8 cellular contexts compared by ENCODE assay signal in genomic region chr16:70253291-70254094, GRCh38. TPM values are rescaled to one million over a fixed set of nuclear protein-coding genes. Genes with fewer than 3 reads are reported as not detected.
A peak's percentile ranks its signal among the peaks of the same experiment; 100 is the strongest.
DNase-seq lines count a peak whose midpoint lies in the region; ATAC-seq and TF ChIP-seq lines count a peak whose summit lies in the region.

No MANE protein-coding gene starts in this region.

- peak overlapping the region in 7 of 8 donors; percentile 23 to 83 (median 46) for H3K27ac Mint-ChIP-seq in CD8-positive, alpha-beta memory T cell

- intact Hi-C loops in spleen (cut with DNase I; ENCODE audit: low total_unique reads) = no loop called here

- no peak overlapping the region for H3K4me2 ChIP-seq in fibroblast of lung (ENCODE audit: extremely low read depth, insufficient read depth, low read length)

- no peak; the same call in 1 of the 2 replicates for TF ChIP-seq CTCF in HEK293 (tag by site-specific recombination; IDR thresholded peaks at IDR 0.05)
- TF ChIP-seq CTCF in fibroblast of lung (conservative IDR thresholded peaks at IDR 0.05 in 1 of 2, IDR thresholded peaks at IDR 0.05 in 1 of 2; ENCODE audit: low read depth in 1 of 2, low read length in 2 of 2) = peak; percentile 49 to 63
- TF ChIP-seq CTCF in spleen (IDR thresholded peaks at IDR 0.05 in 8 of 11, conservative IDR thresholded peaks at IDR 0.05 in 3 of 11) = peak in 8 of 11 experiments; percentile 14 to 66 (median 52)

- peaks cover 15 to 23% (median 19%) of the 10 kb centered on the region in 3 donors for H3K4me1 Mint-ChIP-seq in CD8-positive, alpha-beta memory T cell

- H3K4me3 Mint-ChIP-seq in CD8-positive, alpha-beta memory T cell = peak overlapping the region in 2 of 7 donors; percentile 40 to 41

- POLR2A ChIA-PET in CD8-positive, alpha-beta memory T cell (lab: Charles Lee) = interaction anchor here (1.0 kb wide), 1 partner anchor 36 kb away, joined by 4 read pairs; the partner anchor contains the start of gene AARS1
- POLR2A ChIA-PET in HEK293 (lab: Yijun Ruan, JAX) = interaction anchor here (1.2 kb wide), 1 partner anchor 36 kb away, joined by 3 read pairs; the partner anchor contains the start of gene AARS1

- no peaks in the 10 kb centered on the region for H3K9me3 ChIP-seq in CD8-positive, alpha-beta memory T cell (ENCODE audit: low read length)
- H3K9me3 ChIP-seq in HEK293 (ENCODE audit: control insufficient read depth, insufficient read depth, low read depth, low read length) (no peaks in the 10 kb centered on the region), fibroblast of lung (ENCODE audit: control insufficient read depth, insufficient read depth, low read depth, low read length) (no peaks in the 10 kb centered on the region), spleen (no peaks in the 10 kb centered on the region)

- no peak for TF ChIP-seq POLR2A in spleen (IDR thresholded peaks at IDR 0.05)

- H3K9ac ChIP-seq in fibroblast of lung (ENCODE audit: insufficient read depth, low read length) = no peak overlapping the region

- H4K20me1 ChIP-seq in fibroblast of lung (ENCODE audit: control insufficient read depth, extremely low read depth, insufficient read depth, low read length) = no peaks in the 10 kb centered on the region

- H3K4me1 ChIP-seq in CD8-positive, alpha-beta memory T cell (ENCODE audit: insufficient read depth, low read length) = peaks cover 19% of the 10 kb centered on the region
- H3K4me1 ChIP-seq in HEK293 (ENCODE audit: control insufficient read depth, insufficient read depth, low read length) (no peaks in the 10 kb centered on the region), fibroblast of lung (ENCODE audit: control insufficient read depth, extremely low read depth, insufficient read depth, low read length) (no peaks in the 10 kb centered on the region), spleen (peaks cover 10 to 35% (median 28%) of the 10 kb centered on the region in 6 donors)

- peak in 4 of 5 donors; percentile 7 to 56 (median 13) for DNase-seq in CD8-positive, alpha-beta memory T cell
- DNase-seq in activated CD4-positive, alpha-beta T cell treated with anti-CD3 and anti-CD28 coated beads for 48 hours = peak; percentile 57
- DNase-seq in fibroblast of lung (ENCODE audit: low read depth in 2 of 2) (peak; percentile 42 to 47), spleen (no peak), NCI-H774 (lab: John Stamatoyannopoulos, UW) (no peak), GDM1 (lab: John Stamatoyannopoulos, UW) (no peak)

- no peak for ATAC-seq in GM21526 (IDR thresholded peaks at IDR 0.05; ENCODE audit: low FRiP score, unreplicated experiment)

- H3K79me2 ChIP-seq in fibroblast of lung (ENCODE audit: control insufficient read depth, insufficient read depth, low read length) = peaks cover 21% of the 10 kb centered on the region

- H3K4me3 ChIP-seq in CD8-positive, alpha-beta memory T cell (ENCODE audit: low read length) = no peak overlapping the region
- H3K4me3 ChIP-seq in HEK293 (ENCODE audit: low read depth, low read length) (no peak overlapping the region), fibroblast of lung (replicated peaks in 1 of 4; ENCODE audit: control extremely low read depth in 1 of 4, insufficient read depth in 1 of 4, low read depth in 3 of 4, low read length in 4 of 4) (no peak overlapping the region), spleen (no peak overlapping the region)

- no peaks in the 10 kb centered on the region for H3K27me3 Mint-ChIP-seq in CD8-positive, alpha-beta memory T cell

- H3K27ac ChIP-seq in CD8-positive, alpha-beta memory T cell (ENCODE audit: low read depth, low read length) = no peak overlapping the region
- peak overlapping the region; percentile 24; the same call in 1 of the 2 replicates for H3K27ac ChIP-seq in HEK293 (ENCODE audit: extremely low read depth, low read depth, low read length)
- no peak overlapping the region for H3K27ac ChIP-seq in fibroblast of lung (ENCODE audit: insufficient read depth, low read length)
- no peak overlapping the region for H3K27ac ChIP-seq in spleen

- CTCF ChIA-PET in CD8-positive, alpha-beta memory T cell (lab: Charles Lee) = interaction anchor here (0.9 to 2.5 kb wide), 3 partner anchors 10 to 36 kb away, joined by 3 to 15 read pairs (median 6); partner anchors contain the start of gene AARS1
- CTCF ChIA-PET in HEK293 (lab: Yijun Ruan, JAX) = interaction anchor here (1.0 to 3.4 kb wide), 7 partner anchors 9 to 89 kb away, joined by 3 to 24 read pairs (median 13); no protein-coding TSS in a partner anchor

- H2AFZ ChIP-seq in fibroblast of lung (ENCODE audit: low read length) = no peak overlapping the region

- H3K27me3 ChIP-seq in CD8-positive, alpha-beta memory T cell (ENCODE audit: insufficient read depth, low read length, poor library complexity, severe bottlenecking) = no peaks in the 10 kb centered on the region
- H3K27me3 ChIP-seq in fibroblast of lung (ENCODE audit: control insufficient read depth, insufficient read depth, low read length) = no peaks in the 10 kb centered on the region
- no peaks in the 10 kb centered on the region for H3K27me3 ChIP-seq in spleen (replicated peaks in 1 of 7)

- H3K36me3 Mint-ChIP-seq in CD8-positive, alpha-beta memory T cell = peaks cover 2 to 66% (median 9%) of the 10 kb centered on the region in 3 donors

- H3K36me3 ChIP-seq in CD8-positive, alpha-beta memory T cell (ENCODE audit: insufficient read depth, low read length) = peaks cover 34% of the 10 kb centered on the region
- peaks cover 26 to 75% of the 10 kb centered on the region in 2 experiments; a peak in 2 of 3 replicates for H3K36me3 ChIP-seq in HEK293 (ENCODE audit: control insufficient read depth in 2 of 2, insufficient read depth in 1 of 2, low read length in 2 of 2)
- H3K36me3 ChIP-seq in fibroblast of lung (ENCODE audit: control insufficient read depth, insufficient read depth, low read length) = peaks cover 31% of the 10 kb centered on the region
- H3K36me3 ChIP-seq in spleen = peaks cover 0 to 80% (median 64%) of the 10 kb centered on the region in 6 donors

- H3K9me3 Mint-ChIP-seq in CD8-positive, alpha-beta memory T cell = no peaks in the 10 kb centered on the region

- 85 to 88% (median 87%) methylated on average over 6 to 16 of the region's 16 CpGs for WGBS in spleen, 5 donors

TF ChIP-seq in HEK293, 187 proteins besides CTCF, POLR2A, EP300 and RAD21 (continues in another document):
- no peak for TF ChIP-seq ZFP69B (tag by site-specific recombination; IDR thresholded peaks at IDR 0.05)
- no peak for TF ChIP-seq ZNF645 (tag by site-specific recombination; IDR thresholded peaks at IDR 0.05)
- TF ChIP-seq ZSCAN30 (tag by site-specific recombination; IDR thresholded peaks at IDR 0.05) = no peak
- TF ChIP-seq ZNF354C (tag by site-specific recombination; IDR thresholded peaks at IDR 0.05; ENCODE audit: borderline replicate concordance, low read depth) = no peak
- TF ChIP-seq ZNF571 (tag by site-specific recombination; IDR thresholded peaks at IDR 0.05) = no peak
- no peak for TF ChIP-seq ZIC2 (tag by site-specific recombination; IDR thresholded peaks at IDR 0.05)
- TF ChIP-seq ZNF449 (tag by site-specific recombination; IDR thresholded peaks at IDR 0.05) = no peak

RNA-seq across cellular contexts. Expression of gene EXOSC6, which starts 1.8 kb away (rescaled TPM):
- 10 to 100 TPM; 43.1 to 44.5 TPM for total RNA-seq in CD8-positive, alpha-beta memory T cell
- 14.3 TPM for polyA plus RNA-seq in CD8-positive, alpha-beta memory T cell
- total RNA-seq in fibroblast of lung (47.2 and 49.6 TPM in 2 replicates), spleen (10 to 100 TPM; 19.2 to 35.1 (median 24.8) TPM)
- polyA plus RNA-seq in fibroblast of lung (8.6 and 12.0 TPM in 2 replicates), spleen (10 to 100 TPM; 10.6 to 16.4 (median 11.6) TPM)
- polyA plus RNA-seq in fibroblast of lung (2012) = 5.6 and 9.4 TPM in 2 replicates
- 9.9 and 12.3 TPM in 2 replicates for polyA minus RNA-seq in fibroblast of lung (ENCODE audit: low replicate concordance)

RNA-seq across cellular contexts. Expression of gene AARS1, which starts 35.8 kb away (rescaled TPM):
- 100 to 1,000 TPM; 135 to 136 TPM for total RNA-seq in CD8-positive, alpha-beta memory T cell
- 38.6 TPM for polyA plus RNA-seq in CD8-positive, alpha-beta memory T cell
- total RNA-seq in fibroblast of lung (440 and 596 TPM in 2 replicates), spleen (10 to 100 TPM; 45.3 to 80.9 (median 52.8) TPM)
- polyA plus RNA-seq in fibroblast of lung (134 and 137 TPM in 2 replicates), spleen (10 to 100 TPM; 15.4 to 27.1 (median 20.4) TPM)
- 110 and 121 TPM in 2 replicates for polyA plus RNA-seq in fibroblast of lung (2012)
- polyA minus RNA-seq in fibroblast of lung (ENCODE audit: low replicate concordance) = 176 and 192 TPM in 2 replicates

RNA-seq across cellular contexts. Expression of gene DDX19B, which starts 45.5 kb away (rescaled TPM):
- 10 to 100 TPM; 36.0 to 38.8 TPM for total RNA-seq in CD8-positive, alpha-beta memory T cell
- 52.9 TPM for polyA plus RNA-seq in CD8-positive, alpha-beta memory T cell
- total RNA-seq in fibroblast of lung = 23.9 and 30.7 TPM in 2 replicates
- polyA plus RNA-seq in fibroblast of lung = 41.0 and 46.0 TPM in 2 replicates
- polyA plus RNA-seq in fibroblast of lung (2012) = 38.4 and 40.4 TPM in 2 replicates
- polyA minus RNA-seq in fibroblast of lung (ENCODE audit: low replicate concordance) = 30.5 and 31.1 TPM in 2 replicates
- total RNA-seq in spleen = 10 to 100 TPM; 22.3 to 35.3 (median 28.6) TPM
- polyA plus RNA-seq in spleen = 10 to 100 TPM; 17.5 to 21.1 (median 18.7) TPM

Comparison
In these comparisons a context has a peak if more than half of its experiments do, and no peak if none do; other contexts are left out.
1. DNase-seq: peak in CD8-positive, alpha-beta memory T cell (4 of 5), activated CD4-positive, alpha-beta T cell treated with anti-CD3 and anti-CD28 coated beads for 48 hours (single experiment) and fibroblast of lung (2 of 2); none in spleen (single experiment), NCI-H774 (single experiment) and GDM1 (single experiment).